In the genomic region with DNA sequence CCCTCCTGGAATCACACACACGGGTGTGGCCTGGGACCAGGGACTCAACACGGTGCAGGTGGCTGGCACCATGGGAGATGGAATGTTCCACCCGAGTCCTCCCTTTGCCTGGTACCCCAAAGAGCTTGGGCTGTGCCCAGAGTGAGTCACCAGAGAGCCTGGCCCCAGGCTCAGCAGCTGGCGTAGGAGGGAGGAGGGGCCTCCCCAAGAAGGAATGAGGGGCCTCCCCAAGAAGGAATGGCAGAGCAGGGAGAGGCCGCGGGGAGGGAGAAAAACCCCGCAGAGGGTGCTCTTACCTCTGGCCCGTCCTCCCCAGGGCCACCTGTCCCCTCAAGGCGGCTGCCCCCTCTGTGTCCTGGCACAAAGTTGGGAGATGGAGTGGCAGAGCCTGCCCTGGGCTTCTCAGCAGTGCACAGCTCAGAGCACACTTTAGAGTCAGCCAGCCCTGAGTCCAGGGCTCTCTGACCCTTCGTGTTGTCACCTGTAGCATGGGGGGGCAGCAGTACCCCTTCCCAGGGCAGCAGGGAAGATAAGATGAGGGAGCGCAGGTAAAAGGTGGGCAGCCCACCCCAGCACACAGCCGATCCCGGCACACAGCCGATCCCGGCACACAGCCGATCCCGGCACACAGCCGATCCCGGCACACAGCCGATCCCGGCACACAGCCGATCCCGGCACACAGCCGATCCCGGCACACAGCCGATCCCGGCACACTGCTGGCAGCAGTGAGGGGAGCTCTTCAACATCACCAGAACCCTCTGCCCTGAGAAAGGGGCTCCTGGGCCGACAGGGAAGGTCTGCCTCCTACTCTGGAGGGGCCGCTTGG, we compare ENCODE assay signal across 8 cellular contexts. TPM values are rescaled to one million over a fixed set of nuclear protein-coding genes. Genes with fewer than 3 reads are reported as not detected.
DNase-seq lines count a peak whose midpoint lies in the region; ATAC-seq and TF ChIP-seq lines count a peak whose summit lies in the region.

No MANE protein-coding gene starts in this region.

- H3K4me3 ChIP-seq in MG63: no peak overlapping the region
- H3K4me3 ChIP-seq in colonic mucosa: peak overlapping the region; percentile 38

- DNase-seq in DMS79 (lab: John Stamatoyannopoulos, UW) (peak; percentile 27), MG63 (peak; percentile 34), colonic mucosa (no peak), posterior cingulate gyrus (peak in 8 of 10 donors; percentile 33 to 96 (median 73))

- H3K27me3 ChIP-seq in MG63 (no peaks in the 10 kb centered on the region), colonic mucosa (no peaks in the 10 kb centered on the region)

- H3K9me3 ChIP-seq in MG63 (no peaks in the 10 kb centered on the region), colonic mucosa (no peaks in the 10 kb centered on the region)

- no peak for TF ChIP-seq CTCF in colonic mucosa (IDR thresholded peaks at IDR 0.05)

- intact Hi-C loops in colonic mucosa (cut with DNase I) (no loop called here), posterior cingulate gyrus (cut with DNase I) (no loop called here)

- H3K36me3 ChIP-seq in MG63 (no peaks in the 10 kb centered on the region), colonic mucosa (no peaks in the 10 kb centered on the region)

- peaks cover 3% of the 10 kb centered on the region for H3K4me1 ChIP-seq in colonic mucosa

- ATAC-seq in HG03025 (IDR thresholded peaks at IDR 0.05; ENCODE audit: low FRiP score, unreplicated experiment) (no peak), HG03196 (IDR thresholded peaks at IDR 0.05; ENCODE audit: unreplicated experiment) (no peak), GM19324 (IDR thresholded peaks at IDR 0.05; ENCODE audit: low FRiP score, unreplicated experiment) (no peak), GM21737 (IDR thresholded peaks at IDR 0.05; ENCODE audit: unreplicated experiment) (no peak)

- peak overlapping the region; percentile 48 to 58 for H3K9ac ChIP-seq in colonic mucosa (ENCODE audit: low read depth in 2 of 2, low read length in 2 of 2)

- peak overlapping the region; percentile 57 for H3K27ac ChIP-seq in colonic mucosa

RNA-seq across cellular contexts. Expression of a gene that starts 20.2 kb away (rescaled TPM):
- total RNA-seq in MG63 (2014; rRNA removed; shearing (Covaris generic); ENCODE audit: low replicate concordance): 0.47 and 6.2 TPM in 2 replicates
- total RNA-seq in colonic mucosa: 1 to 10 TPM; 4.7 to 6.4 TPM

RNA-seq across cellular contexts. Expression of a gene that starts 33.3 kb away (rescaled TPM):
- total RNA-seq in MG63 (2014; rRNA removed; shearing (Covaris generic); ENCODE audit: low replicate concordance): 9.6 and 10.7 TPM in 2 replicates
- total RNA-seq in colonic mucosa: 10 to 100 TPM in 1 of 2 donors, 1 to 10 TPM in 1; 6.2 to 15.9 TPM
